In genomic region chr2:239828192-239828972, GRCh38 we compare ENCODE assay signal across 16 cellular contexts.
DNase-seq lines count a peak whose midpoint lies in the region; ATAC-seq and TF ChIP-seq lines count a peak whose summit lies in the region.
"Had no signal": no experiment of that assay in that cellular context is flagged by ENCODE, and none has a peak within 500 bp of the region (broad histone marks: within the 10 kb centered on the region; RNA-seq: fewer than 3 reads in every experiment).

No MANE protein-coding gene starts in this region.

- H3K4me3 ChIP-seq in heart left ventricle (no peak overlapping the region), left ventricle myocardium inferior (no peak overlapping the region), esophagus muscularis mucosa (no peak overlapping the region), aorta (ENCODE audit: low read length in 2 of 2) (no peak overlapping the region)
- H3K4me3 ChIP-seq: neural progenitor cell, right lobe of liver had no signal

- TF ChIP-seq POLR2A in heart left ventricle (IDR thresholded peaks at IDR 0.05) (no peak), esophagus muscularis mucosa (IDR thresholded peaks at IDR 0.05; ENCODE audit: low read depth) (no peak)

- H3K27me3 ChIP-seq in heart left ventricle (peaks cover 0 to 21% (median 0%) of the 10 kb centered on the region in 9 donors), left ventricle myocardium inferior (ENCODE audit: low read depth) (peaks cover 79% of the 10 kb centered on the region), esophagus muscularis mucosa (no peaks in the 10 kb centered on the region), aorta (ENCODE audit: control insufficient read depth in 1 of 2, insufficient read depth in 2 of 2, low read length in 1 of 2) (no peaks in the 10 kb centered on the region)
- H3K27me3 ChIP-seq: neural progenitor cell, right lobe of liver had no signal

- TF ChIP-seq EP300 in esophagus muscularis mucosa (IDR thresholded peaks at IDR 0.05) = no peak

- peak in 3 of 5 donors; percentile 9 to 54 (median 20) for DNase-seq in heart left ventricle
- DNase-seq in left ventricle myocardium inferior = no peak
- DNase-seq in esophagus muscularis mucosa (ENCODE audit: extremely low spot score) = peak; percentile 84
- peak; percentile 55 for DNase-seq in posterior vena cava (ENCODE audit: low spot score)
- peak; percentile 24 to 73 for DNase-seq in aorta
- DNase-seq in SHP77 (lab: John Stamatoyannopoulos, UW) = no peak
- DNase-seq in cortex of kidney (lab: John Stamatoyannopoulos, UW) = no peak
- no peak for DNase-seq in hepatic stellate cell (ENCODE audit: low spot score)
- DNase-seq: activated B cell treated with CpG ODN at 0.5 μM for 24 hours; activated naive CD4-positive, alpha-beta T cell treated with anti-CD3 and anti-CD28 coated beads, Interleukin-2, amount 50 U/mL, for 16 hours; mesendoderm; NCI-H2029 treated with DMSO at 0.1 percent for 48 hours; NCI-H510A; SIG-M5 had no signal

- H3K27ac ChIP-seq in heart left ventricle (no peak overlapping the region), left ventricle myocardium inferior (replicated peaks) (no peak overlapping the region), esophagus muscularis mucosa (replicated peaks in 1 of 4) (peak overlapping the region in 1 of 4 donors; percentile 28), aorta (ENCODE audit: low read depth in 1 of 2, low read length in 2 of 2) (peak overlapping the region; percentile 46 to 64)
- H3K27ac ChIP-seq: neural progenitor cell, right lobe of liver had no signal

- H3K4me1 ChIP-seq in heart left ventricle = peaks cover 0 to 14% (median 4%) of the 10 kb centered on the region in 12 donors
- peaks cover 12% of the 10 kb centered on the region for H3K4me1 ChIP-seq in left ventricle myocardium inferior
- peaks cover 4 to 50% (median 43%) of the 10 kb centered on the region in 4 donors for H3K4me1 ChIP-seq in esophagus muscularis mucosa
- no peaks in the 10 kb centered on the region for H3K4me1 ChIP-seq in aorta (ENCODE audit: control insufficient read depth in 1 of 2, insufficient read depth in 2 of 2, low read length in 2 of 2)
- H3K4me1 ChIP-seq: right lobe of liver had no signal

- ATAC-seq in heart left ventricle (no peak), aorta (ENCODE audit: low FRiP score) (no peak)
- ATAC-seq: right lobe of liver had no signal

- 69 to 86% (median 72%) methylated on average over 15 to 20 of the region's 20 CpGs for WGBS in heart left ventricle, 4 donors
- WGBS in esophagus muscularis mucosa = 77% methylated on average over 14 of the region's 20 CpGs
- WGBS in aorta, 2 donors = 79 to 91% methylated on average over 20 of the region's 20 CpGs

- intact Hi-C loops in heart left ventricle (cut with DNase I) (no loop called here), left ventricle myocardium inferior (cut with micrococcal nuclease) (no loop called here), esophagus muscularis mucosa (cut with DNase I) (no loop called here), posterior vena cava (cut with DNase I) (loop anchor here in 1 of 2 donors (5.0 kb wide), 1 partner anchor 976 kb away; no protein-coding TSS in a partner anchor), aorta (cut with DNase I) (no loop called here)

- H3K36me3 ChIP-seq in heart left ventricle (no peaks in the 10 kb centered on the region), left ventricle myocardium inferior (no peaks in the 10 kb centered on the region), esophagus muscularis mucosa (no peaks in the 10 kb centered on the region), aorta (ENCODE audit: control insufficient read depth in 1 of 2, insufficient read depth in 2 of 2, low read length in 1 of 2) (no peaks in the 10 kb centered on the region)
- H3K36me3 ChIP-seq: neural progenitor cell, right lobe of liver had no signal

- H3K9me3 ChIP-seq in heart left ventricle (no peaks in the 10 kb centered on the region), left ventricle myocardium inferior (replicated peaks) (no peaks in the 10 kb centered on the region), esophagus muscularis mucosa (no peaks in the 10 kb centered on the region), aorta (ENCODE audit: control insufficient read depth, low read length) (no peaks in the 10 kb centered on the region)
- H3K9me3 ChIP-seq: right lobe of liver had no signal

- no peak for TF ChIP-seq CTCF in heart left ventricle (IDR thresholded peaks at IDR 0.05)
- TF ChIP-seq CTCF in left ventricle myocardium inferior (IDR thresholded peaks at IDR 0.05; ENCODE audit: borderline replicate concordance) = no peak
- no peak for TF ChIP-seq CTCF in esophagus muscularis mucosa (IDR thresholded peaks at IDR 0.05)

Comparison
In these comparisons a context has a peak if more than half of its experiments do, and no peak if none do; other contexts are left out.
1. DNase-seq: peak in heart left ventricle (3 of 5), esophagus muscularis mucosa (single experiment), posterior vena cava (single experiment) and aorta (2 of 2); none in left ventricle myocardium inferior (single experiment), SHP77 (0 of 2), cortex of kidney (single experiment) and hepatic stellate cell (single experiment).
2. H3K27ac ChIP-seq: peak in aorta (2 of 2); none in heart left ventricle (0 of 12) and left ventricle myocardium inferior (single experiment).